7 cellular contexts compared by ENCODE assay signal in the genomic region with DNA sequence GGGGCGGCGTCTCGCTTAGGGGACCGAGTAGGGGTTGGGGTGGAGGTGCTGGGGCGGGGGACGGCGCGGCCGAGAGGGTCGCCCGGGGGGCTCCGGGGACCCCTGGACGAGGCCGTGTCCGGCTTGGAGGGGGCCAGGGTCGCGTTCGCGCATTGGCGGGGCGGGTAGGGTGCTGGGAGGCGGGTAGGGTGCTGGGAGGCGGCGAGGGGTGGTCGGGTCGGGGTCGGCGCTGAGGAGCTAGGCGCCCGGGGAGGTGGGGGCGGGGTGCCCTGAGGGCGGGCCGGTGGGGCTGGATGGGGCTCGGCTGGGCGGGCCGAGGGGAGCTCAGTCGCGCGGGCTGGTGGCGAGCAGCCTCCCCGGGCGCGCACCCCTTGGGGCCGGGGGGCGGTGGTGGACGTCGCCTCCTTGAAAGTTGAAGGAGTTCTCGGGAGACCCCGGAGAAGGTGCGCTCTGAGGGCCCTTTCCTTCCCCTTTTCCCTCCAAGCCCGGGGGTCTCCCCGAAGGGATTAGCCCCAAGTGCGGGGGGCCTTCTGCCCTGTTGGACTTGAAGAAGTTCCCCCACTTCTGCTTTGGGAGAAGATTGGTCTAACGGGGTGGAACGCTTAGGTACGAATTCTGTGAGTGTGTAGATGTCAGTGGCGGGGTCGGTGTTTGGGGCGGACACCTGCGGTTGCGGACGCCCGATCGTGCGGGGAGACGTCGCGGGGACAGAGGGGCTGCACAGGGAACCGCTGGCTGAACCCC. TPM values are rescaled to one million over a fixed set of nuclear protein-coding genes. Genes with fewer than 3 reads are reported as not detected.
A peak's percentile ranks its signal among the peaks of the same experiment; 100 is the strongest.
DNase-seq lines count a peak whose midpoint lies in the region; ATAC-seq and TF ChIP-seq lines count a peak whose summit lies in the region.

No MANE protein-coding gene starts in this region.

- H3K9me3 Mint-ChIP-seq in activated naive CD4-positive, alpha-beta T cell treated with anti-CD3 and anti-CD28 coated beads, Interleukin-2, amount 50 U/mL, for 72 hours = no peaks in the 10 kb centered on the region
- H3K9me3 Mint-ChIP-seq in progenitor cell of endocrine pancreas (ENCODE audit: low read depth) = no peaks in the 10 kb centered on the region

- intact Hi-C loops in heart right ventricle (cut with DNase I) = loop anchor here in 9 of 10 donors (2.0 to 10.0 kb wide), 14 partner anchors 52 to 282 kb away; no protein-coding TSS in a partner anchor

- H3K27me3 ChIP-seq in heart right ventricle = no peaks in the 10 kb centered on the region

- H3K4me3 ChIP-seq in heart right ventricle = peak overlapping the region; percentile 68 to 91 (median 84)

- H3K27ac Mint-ChIP-seq in activated naive CD4-positive, alpha-beta T cell treated with anti-CD3 and anti-CD28 coated beads, Interleukin-2, amount 50 U/mL, for 72 hours = peak overlapping the region; percentile 93 to 97
- peak overlapping the region; percentile 95 for H3K27ac Mint-ChIP-seq in progenitor cell of endocrine pancreas

- peaks cover 6 to 67% (median 50%) of the 10 kb centered on the region in 9 donors for H3K4me1 ChIP-seq in heart right ventricle

- peak overlapping the region; percentile 93 to 100 (median 99) for H3K27ac ChIP-seq in heart right ventricle

- WGBS in heart right ventricle, 2 donors = 0% methylated on average over 36 to 69 of the region's 69 CpGs

- TF ChIP-seq CTCF in GM13976 (IDR thresholded peaks at IDR 0.05; ENCODE audit: borderline replicate concordance, control extremely low read depth, extremely low read depth, insufficient read depth, missing control alignments) (no peak), heart right ventricle (IDR thresholded peaks at IDR 0.05) (no peak), progenitor cell of endocrine pancreas (IDR thresholded peaks at IDR 0.05; ENCODE audit: unreplicated experiment) (no peak)

- DNase-seq in GM13976 (ENCODE audit: low spot score) (peak; percentile 58), NAMALWA (ENCODE audit: low spot score) (peak; percentile 69), heart right ventricle (peak; percentile 26 to 29), progenitor cell of endocrine pancreas (ENCODE audit: low spot score, unreplicated experiment) (peak; percentile 37), epidermal melanocyte (ENCODE audit: insufficient read length, low spot score) (no peak)
- DNase-seq in activated naive CD4-positive, alpha-beta T cell treated with anti-CD3 and anti-CD28 coated beads, Interleukin-2, amount 50 U/mL, for 72 hours (ENCODE audit: low spot score in 2 of 2) = peak in 1 of 2 donors; percentile 30

- H3K4me1 Mint-ChIP-seq in progenitor cell of endocrine pancreas (ENCODE audit: low read depth) = peaks cover 20% of the 10 kb centered on the region

- peak; percentile 5 to 11 for ATAC-seq in activated naive CD4-positive, alpha-beta T cell treated with anti-CD3 and anti-CD28 coated beads, Interleukin-2, amount 50 U/mL, for 72 hours
- ATAC-seq in heart right ventricle = peak; percentile 17 to 56 (median 28)
- ATAC-seq in GM21723 (IDR thresholded peaks at IDR 0.05; ENCODE audit: unreplicated experiment) = no peak

- peaks cover 6 to 11% of the 10 kb centered on the region in 2 donors for H3K36me3 Mint-ChIP-seq in activated naive CD4-positive, alpha-beta T cell treated with anti-CD3 and anti-CD28 coated beads, Interleukin-2, amount 50 U/mL, for 72 hours
- no peaks in the 10 kb centered on the region for H3K36me3 Mint-ChIP-seq in progenitor cell of endocrine pancreas (ENCODE audit: insufficient read depth)

- no peaks in the 10 kb centered on the region for H3K36me3 ChIP-seq in heart right ventricle

- no peaks in the 10 kb centered on the region for H3K9me3 ChIP-seq in heart right ventricle

- peak overlapping the region; percentile 98 for H3K4me3 Mint-ChIP-seq in progenitor cell of endocrine pancreas (ENCODE audit: low read depth)

- in situ Hi-C loops in GM13976 (cut with MboI; ENCODE audit: low sequenced_read_pairs, unreplicated experiment) = no loop called here

- peaks cover 24% of the 10 kb centered on the region for H3K27me3 Mint-ChIP-seq in progenitor cell of endocrine pancreas

RNA-seq across cellular contexts. Expression of a gene that starts 0.5 kb away (rescaled TPM):
- 10 to 100 TPM; 16.4 to 18.7 TPM for total RNA-seq in activated naive CD4-positive, alpha-beta T cell treated with anti-CD3 and anti-CD28 coated beads, Interleukin-2, amount 50 U/mL, for 72 hours
- 100 to 1,000 TPM; 121 to 194 (median 173) TPM for total RNA-seq in heart right ventricle
- 10 to 100 TPM; 31.2 to 67.7 TPM for polyA plus RNA-seq in heart right ventricle
- total RNA-seq in progenitor cell of endocrine pancreas = 36.2 TPM in 2 replicates
